Comparison of ENCODE assay signal across 10 cellular contexts in the genomic region with DNA sequence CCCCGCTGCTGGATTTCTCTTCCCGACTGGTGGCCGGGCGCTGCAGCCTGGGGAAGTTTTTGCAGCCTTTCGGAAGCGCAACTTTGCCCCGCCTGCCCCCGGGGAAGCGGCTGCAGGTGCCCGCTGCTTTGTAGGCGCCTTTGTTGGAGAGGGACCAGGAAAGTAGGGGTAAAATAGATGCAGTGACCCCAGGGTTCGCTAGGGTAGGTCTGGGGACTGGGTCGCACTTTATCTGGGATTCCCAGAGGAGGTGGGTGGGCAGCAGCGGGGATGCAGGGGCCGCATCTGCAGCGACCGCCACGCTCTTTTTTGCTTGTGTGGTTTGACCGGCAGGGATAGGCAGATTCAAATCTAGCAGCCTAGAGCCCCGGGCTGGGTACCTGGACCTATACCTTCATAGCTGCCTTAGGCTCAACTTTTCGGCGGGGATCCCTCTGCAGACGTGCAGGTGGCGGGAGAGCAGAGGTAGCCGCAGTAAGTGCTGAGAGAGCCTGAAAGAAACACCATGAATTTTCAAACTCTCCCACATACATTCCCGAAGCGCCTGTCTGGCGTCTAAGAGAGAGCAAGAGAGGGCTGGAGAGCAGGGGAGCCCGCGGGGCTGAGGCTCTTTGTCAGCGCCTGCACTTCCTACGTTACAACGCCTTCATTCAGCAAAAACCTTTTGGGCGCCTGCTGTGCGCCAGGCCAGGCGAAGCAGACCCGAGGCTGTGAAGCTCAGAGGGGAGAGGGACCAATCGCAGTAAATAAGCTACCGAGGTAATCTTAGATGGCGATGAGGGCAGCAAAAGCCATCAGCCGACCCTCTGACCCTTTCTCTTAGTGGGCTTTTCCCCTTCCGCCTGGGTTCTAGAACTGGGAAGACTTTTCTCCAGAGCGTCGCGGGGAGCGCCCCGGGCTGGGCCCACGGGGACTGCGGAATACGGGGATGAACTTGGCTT. TPM values are rescaled to one million over a fixed set of nuclear protein-coding genes. Genes with fewer than 3 reads are reported as not detected.
A peak's percentile ranks its signal among the peaks of the same experiment; 100 is the strongest.
DNase-seq lines count a peak whose midpoint lies in the region; ATAC-seq and TF ChIP-seq lines count a peak whose summit lies in the region.
"Had no signal": no experiment of that assay in that cellular context is flagged by ENCODE, and none has a peak within 500 bp of the region (broad histone marks: within the 10 kb centered on the region; RNA-seq: fewer than 3 reads in every experiment).

No MANE protein-coding gene starts in this region.

- intact Hi-C loops in Right ventricle myocardium superior (cut with DNase I), result no loop called here
- intact Hi-C loops in activated CD4-positive, alpha-beta memory T cell treated with anti-CD3 and anti-CD28 coated beads for 36 hours (cut with micrococcal nuclease), result loop anchor here (1.0 kb wide), 1 partner anchor 15 kb away; no protein-coding TSS in a partner anchor
- intact Hi-C loops in tibial artery (cut with DNase I; ENCODE audit: low total_unique reads), result no loop called here

- ATAC-seq in Right ventricle myocardium superior (ENCODE audit: poor library complexity), result no peak

- no peaks in the 10 kb centered on the region for H3K9me3 ChIP-seq in cardiac muscle cell (ENCODE audit: low read depth)
- no peaks in the 10 kb centered on the region for H3K9me3 ChIP-seq in iPS-20b (ENCODE audit: insufficient read depth, low read depth, low read length)
- H3K9me3 ChIP-seq in tibial artery, result peaks cover 0 to 2% (median 0%) of the 10 kb centered on the region in 3 donors

- H3K36me3 ChIP-seq in cardiac muscle cell (no peaks in the 10 kb centered on the region), iPS-20b (ENCODE audit: insufficient read depth, low read depth, low read length) (no peaks in the 10 kb centered on the region), tibial artery (no peaks in the 10 kb centered on the region)

- peak overlapping the region; percentile 20; the same call in 1 of the 2 replicates for H3K9ac ChIP-seq in iPS-20b (ENCODE audit: low read depth, low read length)

- H3K27ac ChIP-seq in cardiac muscle cell (no peak overlapping the region), iPS-20b (ENCODE audit: low read length) (no peak overlapping the region), tibial artery (no peak overlapping the region)

- no peaks in the 10 kb centered on the region for H3K9me3 Mint-ChIP-seq in activated CD4-positive, alpha-beta memory T cell treated with anti-CD3 and anti-CD28 coated beads for 36 hours

- H3K4me3 Mint-ChIP-seq in activated CD4-positive, alpha-beta memory T cell treated with anti-CD3 and anti-CD28 coated beads for 36 hours, result peak overlapping the region; percentile 69

- TF ChIP-seq CTCF in cardiac muscle cell (IDR thresholded peaks at IDR 0.05; ENCODE audit: low read depth, low read length) (no peak), tibial artery (IDR thresholded peaks at IDR 0.05) (no peak)

- DNase-seq in cardiac muscle cell (ENCODE audit: low read depth in 1 of 2, low spot score in 1 of 2), result peak; percentile 2 to 44
- DNase-seq in Right ventricle myocardium superior, result no peak
- peak; percentile 40 for DNase-seq in activated CD4-positive, alpha-beta memory T cell treated with anti-CD3 and anti-CD28 coated beads for 36 hours
- DNase-seq in tibial artery, result no peak
- no peak for DNase-seq in NCI-H1092 treated with DMSO at 0.1 percent for 48 hours (lab: John Stamatoyannopoulos, UW)
- no peak for DNase-seq in germinal center (ENCODE audit: low spot score)
- DNase-seq in effector CD8-positive, alpha-beta T cell (lab: John Stamatoyannopoulos, UW), result no peak
- DNase-seq: cortex of kidney had no signal

- H3K4me3 ChIP-seq in cardiac muscle cell (peak overlapping the region; percentile 24), iPS-20b (ENCODE audit: low read length) (peak overlapping the region; percentile 83), tibial artery (peak overlapping the region; percentile 8 to 24)

- no peaks in the 10 kb centered on the region for H3K36me3 Mint-ChIP-seq in activated CD4-positive, alpha-beta memory T cell treated with anti-CD3 and anti-CD28 coated beads for 36 hours

- H3K27me3 ChIP-seq in cardiac muscle cell (peaks cover 92% of the 10 kb centered on the region), iPS-20b (ENCODE audit: insufficient read depth, low read length) (peaks cover 89% of the 10 kb centered on the region), tibial artery (peaks cover 0 to 39% of the 10 kb centered on the region in 2 donors)

- H3K27me3 Mint-ChIP-seq in activated CD4-positive, alpha-beta memory T cell treated with anti-CD3 and anti-CD28 coated beads for 36 hours, result peaks cover 57% of the 10 kb centered on the region

- CTCF ChIA-PET in activated CD4-positive, alpha-beta memory T cell treated with anti-CD3 and anti-CD28 coated beads for 36 hours (lab: Charles Lee), result interaction anchor here (0.6 to 1.2 kb wide), 5 partner anchors 9 to 173 kb away, joined by 3 to 4 read pairs (median 3); no protein-coding TSS in a partner anchor

- peaks cover 28% of the 10 kb centered on the region for H3K4me1 Mint-ChIP-seq in activated CD4-positive, alpha-beta memory T cell treated with anti-CD3 and anti-CD28 coated beads for 36 hours (ENCODE audit: low read depth)

- H3K4me1 ChIP-seq in cardiac muscle cell (ENCODE audit: low read depth), result no peaks in the 10 kb centered on the region
- 0 out of 2 replicates have a peak, but pooled peaks cover 4% of the 10 kb centered on the region for H3K4me1 ChIP-seq in iPS-20b (ENCODE audit: insufficient read depth, low read length)
- H3K4me1 ChIP-seq in tibial artery, result peaks cover 0 to 36% (median 26%) of the 10 kb centered on the region in 4 donors

- H3K27ac Mint-ChIP-seq in activated CD4-positive, alpha-beta memory T cell treated with anti-CD3 and anti-CD28 coated beads for 36 hours, result no peak overlapping the region

- POLR2A ChIA-PET in activated CD4-positive, alpha-beta memory T cell treated with anti-CD3 and anti-CD28 coated beads for 36 hours (lab: Charles Lee), result no interaction called here

RNA-seq across cellular contexts. Expression of a gene that starts 0.6 kb away (rescaled TPM):
- total RNA-seq in cardiac muscle cell (0.24 and 0.28 TPM in 2 replicates), Right ventricle myocardium superior (not detected)
- polyA plus RNA-seq in cardiac muscle cell, result 0.13 TPM in 1 of 2 replicates, not detected in the other
- under 1 TPM; 0.02 to 0.10 TPM for total RNA-seq in activated CD4-positive, alpha-beta memory T cell treated with anti-CD3 and anti-CD28 coated beads for 36 hours
- total RNA-seq: M059J had no signal

Comparison
In these comparisons a context has a peak if more than half of its experiments do, and no peak if none do; other contexts are left out.
1. DNase-seq: peak in cardiac muscle cell (2 of 2) and activated CD4-positive, alpha-beta memory T cell treated with anti-CD3 and anti-CD28 coated beads for 36 hours (single experiment); none in Right ventricle myocardium superior (single experiment), tibial artery (0 of 2), NCI-H1092 treated with DMSO at 0.1 percent for 48 hours (single experiment), germinal center (single experiment) and effector CD8-positive, alpha-beta T cell (single experiment).
2. H3K4me3 ChIP-seq: peak in every context shown above with its lines; median percentile 83 in iPS-20b; 24 in cardiac muscle cell; 16 in tibial artery.